Comparison of ENCODE assay signal across 1 cellular context in genomic region chr4:22487333-22487732, GRCh38.
TF ChIP-seq lines count a peak whose summit lies in the region.

No MANE protein-coding gene starts in this region.

TF ChIP-seq in HepG2, 621 proteins besides CTCF, POLR2A, EP300 and RAD21 (continued from another document and continues in another):
- no peak for TF ChIP-seq DMTF1 (CRISPR knock-in tag; IDR thresholded peaks at IDR 0.05)
- no peak for TF ChIP-seq GATA4 (IDR thresholded peaks at IDR 0.05; ENCODE audit: borderline replicate concordance, low read depth)
- TF ChIP-seq SRSF1 (optimal IDR thresholded peaks at IDR 0.05; ENCODE audit: low read depth, low read length): no peak
- no peak for TF ChIP-seq CBX1 (IDR thresholded peaks at IDR 0.05; ENCODE audit: low read depth)
- TF ChIP-seq HOXA3 (CRISPR knock-in tag; IDR thresholded peaks at IDR 0.05): peak; percentile 53; the same call in 1 of the 2 replicates
- TF ChIP-seq ZNF737 (CRISPR knock-in tag; IDR thresholded peaks at IDR 0.05; ENCODE audit: borderline replicate concordance): no peak
- no peak for TF ChIP-seq KDM6A (CRISPR knock-in tag; IDR thresholded peaks at IDR 0.05; ENCODE audit: low read depth)
- TF ChIP-seq HMG20B (CRISPR knock-in tag; conservative IDR thresholded peaks at IDR 0.05): no peak
- no peak for TF ChIP-seq ZNF781 (CRISPR knock-in tag; IDR thresholded peaks at IDR 0.05; ENCODE audit: borderline replicate concordance, not compliant biosample characterization)
- TF ChIP-seq ZBTB33 (CRISPR knock-in tag; IDR thresholded peaks at IDR 0.05): peak; percentile 93
- peak; percentile 37; the same call in 1 of the 2 replicates for TF ChIP-seq ZMYM4 (CRISPR knock-in tag; IDR thresholded peaks at IDR 0.05)
- no peak for TF ChIP-seq BCL3 (CRISPR knock-in tag; IDR thresholded peaks at IDR 0.05)
- no peak for TF ChIP-seq ZNF263 (CRISPR knock-in tag; IDR thresholded peaks at IDR 0.05)
- no peak for TF ChIP-seq ZNF225 (CRISPR knock-in tag; IDR thresholded peaks at IDR 0.05)
- TF ChIP-seq ARID5B (CRISPR knock-in tag; IDR thresholded peaks at IDR 0.05): 0 out of 2 replicates have a peak, but pooled peaks have one; percentile 20
- no peak for TF ChIP-seq POGK (CRISPR knock-in tag; conservative IDR thresholded peaks at IDR 0.05)
- no peak for TF ChIP-seq RARG (CRISPR knock-in tag; IDR thresholded peaks at IDR 0.05; ENCODE audit: low read depth)
- TF ChIP-seq ZZZ3 (CRISPR knock-in tag; IDR thresholded peaks at IDR 0.05; ENCODE audit: borderline replicate concordance): no peak
- TF ChIP-seq SALL1 (CRISPR knock-in tag; IDR thresholded peaks at IDR 0.05): no peak
- TF ChIP-seq MAF1 (CRISPR knock-in tag; IDR thresholded peaks at IDR 0.05; ENCODE audit: borderline replicate concordance): no peak
- TF ChIP-seq NFKBIZ (CRISPR knock-in tag; IDR thresholded peaks at IDR 0.05): no peak
- no peak for TF ChIP-seq FOXO1 (CRISPR knock-in tag; IDR thresholded peaks at IDR 0.05)
- TF ChIP-seq PBX2 (CRISPR knock-in tag; IDR thresholded peaks at IDR 0.05): peak; percentile 32; the same call in 1 of the 2 replicates
- no peak for TF ChIP-seq SRY (CRISPR knock-in tag; IDR thresholded peaks at IDR 0.05)
- no peak for TF ChIP-seq RERE (CRISPR knock-in tag; IDR thresholded peaks at IDR 0.05; ENCODE audit: low read depth)
- TF ChIP-seq NFIC (IDR thresholded peaks at IDR 0.05; ENCODE audit: low read length): no peak
- no peak for TF ChIP-seq RBFOX2 (IDR thresholded peaks at IDR 0.05; ENCODE audit: low read depth, low read length)
- TF ChIP-seq ZBTB34 (CRISPR knock-in tag; IDR thresholded peaks at IDR 0.05): no peak
- no peak for TF ChIP-seq ZNF567 (CRISPR knock-in tag; IDR thresholded peaks at IDR 0.05; ENCODE audit: borderline replicate concordance)
- no peak for TF ChIP-seq SNAPC4 (CRISPR knock-in tag; IDR thresholded peaks at IDR 0.05)
- TF ChIP-seq TCF12 (IDR thresholded peaks at IDR 0.05): no peak
- no peak for TF ChIP-seq TCF12 (CRISPR knock-in tag; IDR thresholded peaks at IDR 0.05)
